8 cellular contexts compared by ENCODE assay signal in the genomic region with DNA sequence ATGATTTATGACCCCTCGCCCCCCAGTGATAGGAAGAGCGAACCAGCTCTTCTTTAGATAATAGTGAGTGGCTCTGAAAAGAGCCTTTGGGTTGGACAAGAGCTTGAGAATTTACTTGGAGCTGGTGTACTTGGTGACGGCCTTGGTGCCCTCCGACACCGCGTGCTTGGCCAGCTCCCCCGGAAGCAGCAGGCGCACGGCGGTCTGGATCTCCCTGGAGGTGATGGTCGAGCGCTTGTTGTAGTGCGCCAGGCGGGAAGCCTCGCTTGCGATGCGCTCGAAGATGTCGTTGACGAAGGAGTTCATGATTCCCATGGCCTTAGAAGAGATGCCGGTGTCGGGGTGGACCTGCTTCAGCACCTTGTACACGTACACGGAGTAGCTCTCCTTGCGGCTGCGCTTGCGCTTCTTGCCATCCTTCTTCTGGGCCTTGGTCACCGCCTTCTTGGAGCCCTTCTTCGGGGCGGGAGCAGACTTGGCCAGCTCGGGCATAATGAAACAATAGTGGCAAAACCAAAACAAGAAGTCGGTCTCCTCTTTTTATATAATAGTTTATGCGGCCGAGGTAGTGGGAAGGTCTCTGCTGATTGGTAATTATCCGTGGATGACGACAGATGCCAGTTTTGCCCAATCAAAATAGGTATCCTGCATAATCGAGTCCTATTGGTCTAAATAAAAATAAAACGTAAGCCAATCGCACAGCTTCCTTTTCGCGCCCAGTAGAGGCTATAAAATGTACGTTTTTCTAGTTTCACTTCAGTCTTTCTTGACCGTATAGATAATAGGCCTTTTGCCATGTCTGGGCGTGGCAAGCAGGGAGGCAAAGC.
A peak's percentile ranks its signal among the peaks of the same experiment; 100 is the strongest.
DNase-seq lines count a peak whose midpoint lies in the region; ATAC-seq and TF ChIP-seq lines count a peak whose summit lies in the region.
"Not testable (repeated sequence)": the region's sequence is repeated elsewhere in the genome, so short reads cannot be mapped to it uniquely, and the experiment has no call there.

No MANE protein-coding gene starts in this region.

- not testable (repeated sequence) for H3K9me3 ChIP-seq in lung (ENCODE audit: control insufficient read depth in 2 of 2, insufficient read depth in 1 of 2, low read length in 1 of 2)

- H3K9me3 Mint-ChIP-seq in effector memory CD8-positive, alpha-beta T cell = not testable (repeated sequence)

- DNase-seq in D341Med (ENCODE audit: low spot score) = peak; percentile 78
- peak; percentile 94 for DNase-seq in HT-29 (ENCODE audit: low spot score)
- DNase-seq in NOMO-1 treated with dmso at 0.1 percent for 144 hours (lab: John Stamatoyannopoulos, UW; ENCODE audit: unreplicated experiment) = peak; percentile 88
- DNase-seq in activated CD8-positive, alpha-beta memory T cell treated with anti-CD3 and anti-CD28 coated beads for 24 hours = peak; percentile 90
- peak; percentile 69 to 74 (median 71) for DNase-seq in effector memory CD8-positive, alpha-beta T cell
- peak; percentile 76 for DNase-seq in lung (ENCODE audit: low spot score)
- peak in 2 of 3 experiments; percentile 38 to 44 for DNase-seq in stimulated activated CD4-positive, alpha-beta T cell treated with anti-CD3 and anti-CD28 coated beads, TNF-alpha, amount 100 ng/mL, for 4 hours (ENCODE audit: low read depth in 3 of 3)

- H3K27ac Mint-ChIP-seq in effector memory CD8-positive, alpha-beta T cell = peak overlapping the region; percentile 98

- peak overlapping the region; percentile 53 to 81 for H3K27ac ChIP-seq in lung (ENCODE audit: low read depth in 1 of 2, low read length in 1 of 2)

- peaks cover 1 to 11% of the 10 kb centered on the region in 2 donors for H3K4me1 ChIP-seq in lung (ENCODE audit: control insufficient read depth in 2 of 2, insufficient read depth in 2 of 2, low read length in 2 of 2)

- H3K4me1 Mint-ChIP-seq in effector memory CD8-positive, alpha-beta T cell (ENCODE audit: low read depth in 2 of 2) = peaks cover 32 to 38% of the 10 kb centered on the region in 2 donors

- peak overlapping the region; percentile 95 to 97 for H3K4me3 Mint-ChIP-seq in effector memory CD8-positive, alpha-beta T cell

- WGBS in lung, 2 donors = 0 to 1% methylated on average over 44 of the region's 44 CpGs

- H3K27me3 Mint-ChIP-seq in effector memory CD8-positive, alpha-beta T cell = not testable (repeated sequence)

- peak overlapping the region; percentile 47 for H3K4me3 ChIP-seq in lung

- not testable (repeated sequence) for H3K36me3 ChIP-seq in lung (ENCODE audit: control insufficient read depth in 2 of 2, insufficient read depth in 2 of 2, low read length in 2 of 2)

- TF ChIP-seq CTCF in lung (IDR thresholded peaks at IDR 0.05; ENCODE audit: control extremely low read depth, extremely low read depth) = not testable (repeated sequence)

- peak; percentile 56 for ATAC-seq in GM21447 (IDR thresholded peaks at IDR 0.05; ENCODE audit: unreplicated experiment)
- ATAC-seq in effector memory CD8-positive, alpha-beta T cell (replicated peaks) = peak; percentile 76
- ATAC-seq in lung (ENCODE audit: insufficient read depth, low FRiP score) = peak; percentile 85

- peaks cover 42% of the 10 kb centered on the region for H3K36me3 Mint-ChIP-seq in effector memory CD8-positive, alpha-beta T cell (ENCODE audit: insufficient read depth)

- not testable (repeated sequence) for H3K27me3 ChIP-seq in lung (ENCODE audit: control insufficient read depth, insufficient read depth)

Comparison
In these comparisons a context has a peak if more than half of its experiments do, and no peak if none do; other contexts are left out.
1. Peak in every context shown above with its lines: DNase-seq, ATAC-seq, H3K4me3 ChIP-seq and H3K27ac ChIP-seq.
2. DNase-seq: peak in every context shown above with its lines; median percentile 94 in HT-29; 90 in activated CD8-positive, alpha-beta memory T cell treated with anti-CD3 and anti-CD28 coated beads for 24 hours; 88 in NOMO-1 treated with dmso at 0.1 percent for 144 hours; 78 in D341Med; 76 in lung; 71 in effector memory CD8-positive, alpha-beta T cell; 41 in stimulated activated CD4-positive, alpha-beta T cell treated with anti-CD3 and anti-CD28 coated beads, TNF-alpha, amount 100 ng/mL, for 4 hours.